In the genomic region with DNA sequence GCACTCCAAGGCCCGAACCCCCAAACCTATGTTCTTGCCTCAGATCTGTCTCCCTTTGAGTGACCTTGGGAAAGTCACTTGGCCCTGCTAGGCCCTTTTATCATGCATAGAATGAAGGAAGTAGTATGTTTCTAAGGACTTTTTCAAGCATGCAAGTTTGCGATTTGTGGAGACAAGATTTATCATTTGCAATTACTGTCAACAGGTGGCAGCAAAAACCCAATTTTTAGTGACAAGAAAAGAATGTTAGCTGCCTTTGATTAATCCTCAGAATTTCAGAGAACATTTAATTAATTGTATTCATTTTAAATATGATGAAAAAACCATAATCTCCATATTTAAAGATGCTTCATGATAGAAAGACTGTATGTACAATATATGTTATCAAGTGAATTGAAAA, we compare ENCODE assay signal across 8 cellular contexts. TPM values are rescaled to one million over a fixed set of nuclear protein-coding genes. Genes with fewer than 3 reads are reported as not detected.
A peak's percentile ranks its signal among the peaks of the same experiment; 100 is the strongest.
DNase-seq lines count a peak whose midpoint lies in the region; ATAC-seq, FAIRE-seq and TF ChIP-seq lines count a peak whose summit lies in the region.

No MANE protein-coding gene starts in this region.

- H3K4me3 Mint-ChIP-seq in progenitor cell of endocrine pancreas (ENCODE audit: low read depth): no peak overlapping the region

- H3K36me3 Mint-ChIP-seq in progenitor cell of endocrine pancreas (ENCODE audit: insufficient read depth): no peaks in the 10 kb centered on the region

- peaks cover 4% of the 10 kb centered on the region for H3K27me3 Mint-ChIP-seq in progenitor cell of endocrine pancreas

- no peaks in the 10 kb centered on the region for H3K9me3 Mint-ChIP-seq in progenitor cell of endocrine pancreas (ENCODE audit: low read depth)

- ATAC-seq in HG03342 (IDR thresholded peaks at IDR 0.05; ENCODE audit: unreplicated experiment): peak; percentile 45
- ATAC-seq in HG02571 (IDR thresholded peaks at IDR 0.05; ENCODE audit: unreplicated experiment): no peak

- TF ChIP-seq CTCF in progenitor cell of endocrine pancreas (IDR thresholded peaks at IDR 0.05; ENCODE audit: unreplicated experiment): peak; percentile 69

- peak; percentile 37 for DNase-seq in DMS79 treated with DMSO at 0.1 percent for 48 hours (lab: John Stamatoyannopoulos, UW)
- no peak for DNase-seq in DMS79 (lab: John Stamatoyannopoulos, UW)
- DNase-seq in RCC 7860 (ENCODE audit: low spot score): peak; percentile 19
- DNase-seq in epidermal melanocyte (ENCODE audit: insufficient read length, low spot score): peak; percentile 66
- no peak for DNase-seq in progenitor cell of endocrine pancreas (ENCODE audit: low spot score, unreplicated experiment)
- no peak for DNase-seq in effector CD8-positive, alpha-beta T cell (lab: John Stamatoyannopoulos, UW)

- peaks cover 21% of the 10 kb centered on the region for H3K4me1 Mint-ChIP-seq in progenitor cell of endocrine pancreas (ENCODE audit: low read depth)

- peak; percentile 79 for FAIRE-seq in RCC 7860 (lab: Jason Lieb, UNC)

- H3K27ac Mint-ChIP-seq in progenitor cell of endocrine pancreas: no peak overlapping the region

RNA-seq across cellular contexts. Expression of a gene that starts 28.3 kb away (rescaled TPM):
- total RNA-seq in progenitor cell of endocrine pancreas: 42.8 and 43.3 TPM in 2 replicates

Comparison
In these comparisons a context has a peak if more than half of its experiments do, and no peak if none do; other contexts are left out.
1. DNase-seq: peak in DMS79 treated with DMSO at 0.1 percent for 48 hours (single experiment), RCC 7860 (single experiment) and epidermal melanocyte (single experiment); none in DMS79 (single experiment), progenitor cell of endocrine pancreas (single experiment) and effector CD8-positive, alpha-beta T cell (single experiment).